In the genomic region with DNA sequence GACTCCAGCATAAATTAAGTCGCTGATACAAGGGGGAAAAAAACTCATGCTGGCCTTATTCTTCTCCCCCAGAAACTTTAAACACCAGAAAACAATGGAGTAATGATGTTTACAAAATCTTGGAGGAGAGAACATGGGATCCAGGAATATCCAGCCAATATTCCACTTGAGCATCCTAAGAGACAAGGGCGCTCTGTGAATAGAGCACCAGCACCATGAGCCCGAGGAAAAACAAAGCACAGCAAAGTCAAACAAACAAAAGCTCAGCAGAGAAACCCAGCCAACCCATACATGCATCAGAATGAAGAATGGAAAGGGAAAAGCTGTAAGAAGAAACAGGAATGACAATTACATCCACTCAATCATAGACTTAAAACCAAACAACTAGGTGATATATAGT, we compare ENCODE assay signal across 1 cellular context.
TF ChIP-seq lines count a peak whose summit lies in the region.

No MANE protein-coding gene starts in this region.

TF ChIP-seq in GM23338, 12 proteins besides CTCF, POLR2A, EP300 and RAD21:
- TF ChIP-seq, protein P1, sequence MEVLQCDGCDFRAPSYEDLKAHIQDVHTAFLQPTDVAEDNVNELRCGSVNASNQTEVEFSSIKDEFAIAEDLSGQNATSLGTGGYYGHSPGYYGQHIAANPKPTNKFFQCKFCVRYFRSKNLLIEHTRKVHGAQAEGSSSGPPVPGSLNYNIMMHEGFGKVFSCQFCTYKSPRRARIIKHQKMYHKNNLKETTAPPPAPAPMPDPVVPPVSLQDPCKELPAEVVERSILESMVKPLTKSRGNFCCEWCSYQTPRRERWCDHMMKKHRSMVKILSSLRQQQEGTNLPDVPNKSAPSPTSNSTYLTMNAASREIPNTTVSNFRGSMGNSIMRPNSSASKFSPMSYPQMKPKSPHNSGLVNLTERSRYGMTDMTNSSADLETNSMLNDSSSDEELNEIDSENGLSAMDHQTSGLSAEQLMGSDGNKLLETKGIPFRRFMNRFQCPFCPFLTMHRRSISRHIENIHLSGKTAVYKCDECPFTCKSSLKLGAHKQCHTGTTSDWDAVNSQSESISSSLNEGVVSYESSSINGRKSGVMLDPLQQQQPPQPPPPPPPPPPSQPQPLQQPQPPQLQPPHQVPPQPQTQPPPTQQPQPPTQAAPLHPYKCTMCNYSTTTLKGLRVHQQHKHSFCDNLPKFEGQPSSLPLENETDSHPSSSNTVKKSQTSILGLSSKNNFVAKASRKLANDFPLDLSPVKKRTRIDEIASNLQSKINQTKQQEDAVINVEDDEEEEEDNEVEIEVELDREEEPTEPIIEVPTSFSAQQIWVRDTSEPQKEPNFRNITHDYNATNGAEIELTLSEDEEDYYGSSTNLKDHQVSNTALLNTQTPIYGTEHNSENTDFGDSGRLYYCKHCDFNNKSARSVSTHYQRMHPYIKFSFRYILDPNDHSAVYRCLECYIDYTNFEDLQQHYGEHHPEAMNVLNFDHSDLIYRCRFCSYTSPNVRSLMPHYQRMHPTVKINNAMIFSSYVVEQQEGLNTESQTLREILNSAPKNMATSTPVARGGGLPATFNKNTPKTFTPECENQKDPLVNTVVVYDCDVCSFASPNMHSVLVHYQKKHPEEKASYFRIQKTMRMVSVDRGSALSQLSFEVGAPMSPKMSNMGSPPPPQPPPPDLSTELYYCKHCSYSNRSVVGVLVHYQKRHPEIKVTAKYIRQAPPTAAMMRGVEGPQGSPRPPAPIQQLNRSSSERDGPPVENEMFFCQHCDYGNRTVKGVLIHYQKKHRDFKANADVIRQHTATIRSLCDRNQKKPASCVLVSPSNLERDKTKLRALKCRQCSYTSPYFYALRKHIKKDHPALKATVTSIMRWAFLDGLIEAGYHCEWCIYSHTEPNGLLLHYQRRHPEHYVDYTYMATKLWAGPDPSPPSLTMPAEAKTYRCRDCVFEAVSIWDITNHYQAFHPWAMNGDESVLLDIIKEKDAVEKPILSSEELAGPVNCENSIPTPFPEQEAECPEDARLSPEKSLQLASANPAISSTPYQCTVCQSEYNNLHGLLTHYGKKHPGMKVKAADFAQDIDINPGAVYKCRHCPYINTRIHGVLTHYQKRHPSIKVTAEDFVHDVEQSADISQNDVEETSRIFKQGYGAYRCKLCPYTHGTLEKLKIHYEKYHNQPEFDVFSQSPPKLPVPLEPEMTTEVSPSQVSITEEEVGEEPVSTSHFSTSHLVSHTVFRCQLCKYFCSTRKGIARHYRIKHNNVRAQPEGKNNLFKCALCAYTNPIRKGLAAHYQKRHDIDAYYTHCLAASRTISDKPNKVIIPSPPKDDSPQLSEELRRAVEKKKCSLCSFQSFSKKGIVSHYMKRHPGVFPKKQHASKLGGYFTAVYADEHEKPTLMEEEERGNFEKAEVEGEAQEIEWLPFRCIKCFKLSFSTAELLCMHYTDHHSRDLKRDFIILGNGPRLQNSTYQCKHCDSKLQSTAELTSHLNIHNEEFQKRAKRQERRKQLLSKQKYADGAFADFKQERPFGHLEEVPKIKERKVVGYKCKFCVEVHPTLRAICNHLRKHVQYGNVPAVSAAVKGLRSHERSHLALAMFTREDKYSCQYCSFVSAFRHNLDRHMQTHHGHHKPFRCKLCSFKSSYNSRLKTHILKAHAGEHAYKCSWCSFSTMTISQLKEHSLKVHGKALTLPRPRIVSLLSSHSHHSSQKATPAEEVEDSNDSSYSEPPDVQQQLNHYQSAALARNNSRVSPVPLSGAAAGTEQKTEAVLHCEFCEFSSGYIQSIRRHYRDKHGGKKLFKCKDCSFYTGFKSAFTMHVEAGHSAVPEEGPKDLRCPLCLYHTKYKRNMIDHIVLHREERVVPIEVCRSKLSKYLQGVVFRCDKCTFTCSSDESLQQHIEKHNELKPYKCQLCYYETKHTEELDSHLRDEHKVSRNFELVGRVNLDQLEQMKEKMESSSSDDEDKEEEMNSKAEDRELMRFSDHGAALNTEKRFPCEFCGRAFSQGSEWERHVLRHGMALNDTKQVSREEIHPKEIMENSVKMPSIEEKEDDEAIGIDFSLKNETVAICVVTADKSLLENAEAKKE (CRISPR knock-in tag; IDR thresholded peaks at IDR 0.05), result no peak
- TF ChIP-seq STAT1 (IDR thresholded peaks at IDR 0.05; ENCODE audit: unreplicated experiment) (no peak), POLR2AphosphoS5 (IDR thresholded peaks at IDR 0.05; ENCODE audit: low read depth) (no peak), JUNB (IDR thresholded peaks at IDR 0.05; ENCODE audit: unreplicated experiment) (no peak), EZH2 (IDR thresholded peaks at IDR 0.05; ENCODE audit: low read depth, unreplicated experiment) (no peak), ZNF114 (CRISPR knock-in tag; IDR thresholded peaks at IDR 0.05) (no peak), EZH2phosphoT487 (IDR thresholded peaks at IDR 0.05; ENCODE audit: unreplicated experiment) (no peak), NANOG (IDR thresholded peaks at IDR 0.05; ENCODE audit: borderline replicate concordance) (no peak), ZNF331 (CRISPR knock-in tag; IDR thresholded peaks at IDR 0.05; ENCODE audit: low read depth) (no peak), CREB1 (CRISPR knock-in tag; IDR thresholded peaks at IDR 0.05; ENCODE audit: low read depth) (no peak)
- TF ChIP-seq, protein P2, sequence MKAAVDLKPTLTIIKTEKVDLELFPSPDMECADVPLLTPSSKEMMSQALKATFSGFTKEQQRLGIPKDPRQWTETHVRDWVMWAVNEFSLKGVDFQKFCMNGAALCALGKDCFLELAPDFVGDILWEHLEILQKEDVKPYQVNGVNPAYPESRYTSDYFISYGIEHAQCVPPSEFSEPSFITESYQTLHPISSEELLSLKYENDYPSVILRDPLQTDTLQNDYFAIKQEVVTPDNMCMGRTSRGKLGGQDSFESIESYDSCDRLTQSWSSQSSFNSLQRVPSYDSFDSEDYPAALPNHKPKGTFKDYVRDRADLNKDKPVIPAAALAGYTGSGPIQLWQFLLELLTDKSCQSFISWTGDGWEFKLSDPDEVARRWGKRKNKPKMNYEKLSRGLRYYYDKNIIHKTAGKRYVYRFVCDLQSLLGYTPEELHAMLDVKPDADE (IDR thresholded peaks at IDR 0.05), result no peak
- TF ChIP-seq, protein P3, sequence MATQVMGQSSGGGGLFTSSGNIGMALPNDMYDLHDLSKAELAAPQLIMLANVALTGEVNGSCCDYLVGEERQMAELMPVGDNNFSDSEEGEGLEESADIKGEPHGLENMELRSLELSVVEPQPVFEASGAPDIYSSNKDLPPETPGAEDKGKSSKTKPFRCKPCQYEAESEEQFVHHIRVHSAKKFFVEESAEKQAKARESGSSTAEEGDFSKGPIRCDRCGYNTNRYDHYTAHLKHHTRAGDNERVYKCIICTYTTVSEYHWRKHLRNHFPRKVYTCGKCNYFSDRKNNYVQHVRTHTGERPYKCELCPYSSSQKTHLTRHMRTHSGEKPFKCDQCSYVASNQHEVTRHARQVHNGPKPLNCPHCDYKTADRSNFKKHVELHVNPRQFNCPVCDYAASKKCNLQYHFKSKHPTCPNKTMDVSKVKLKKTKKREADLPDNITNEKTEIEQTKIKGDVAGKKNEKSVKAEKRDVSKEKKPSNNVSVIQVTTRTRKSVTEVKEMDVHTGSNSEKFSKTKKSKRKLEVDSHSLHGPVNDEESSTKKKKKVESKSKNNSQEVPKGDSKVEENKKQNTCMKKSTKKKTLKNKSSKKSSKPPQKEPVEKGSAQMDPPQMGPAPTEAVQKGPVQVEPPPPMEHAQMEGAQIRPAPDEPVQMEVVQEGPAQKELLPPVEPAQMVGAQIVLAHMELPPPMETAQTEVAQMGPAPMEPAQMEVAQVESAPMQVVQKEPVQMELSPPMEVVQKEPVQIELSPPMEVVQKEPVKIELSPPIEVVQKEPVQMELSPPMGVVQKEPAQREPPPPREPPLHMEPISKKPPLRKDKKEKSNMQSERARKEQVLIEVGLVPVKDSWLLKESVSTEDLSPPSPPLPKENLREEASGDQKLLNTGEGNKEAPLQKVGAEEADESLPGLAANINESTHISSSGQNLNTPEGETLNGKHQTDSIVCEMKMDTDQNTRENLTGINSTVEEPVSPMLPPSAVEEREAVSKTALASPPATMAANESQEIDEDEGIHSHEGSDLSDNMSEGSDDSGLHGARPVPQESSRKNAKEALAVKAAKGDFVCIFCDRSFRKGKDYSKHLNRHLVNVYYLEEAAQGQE (IDR thresholded peaks at IDR 0.05; ENCODE audit: unreplicated experiment), result no peak
